Comparison of ENCODE assay signal across 11 cellular contexts in genomic region chr2:241724259-241724974, GRCh38. TPM values are rescaled to one million over a fixed set of nuclear protein-coding genes. Genes with fewer than 3 reads are reported as not detected.
DNase-seq lines count a peak whose midpoint lies in the region; ATAC-seq and TF ChIP-seq lines count a peak whose summit lies in the region.
"Had no signal": no experiment of that assay in that cellular context is flagged by ENCODE, and none has a peak within 500 bp of the region (broad histone marks: within the 10 kb centered on the region; RNA-seq: fewer than 3 reads in every experiment).

No MANE protein-coding gene starts in this region.

- no peak overlapping the region for H3K27ac ChIP-seq in heart left ventricle
- peak overlapping the region; percentile 49 for H3K27ac ChIP-seq in KOPT-K1 (ENCODE audit: low read depth, low read length, poor library complexity, severe bottlenecking)
- no peak overlapping the region for H3K27ac ChIP-seq in psoas muscle
- H3K27ac ChIP-seq: coronary artery, thyroid gland had no signal

- DNase-seq in heart left ventricle (peak in 1 of 5 donors; percentile 23), cardiac septum (ENCODE audit: low spot score) (no peak), cardiac fibroblast (ENCODE audit: low read depth in 2 of 2) (no peak), psoas muscle (no peak), dedifferentiated amniotic fluid mesenchymal stem cell (ENCODE audit: extremely low spot score) (no peak)
- no peak for DNase-seq in activated CD4-positive, CD25-positive, alpha-beta regulatory T cell (lab: John Stamatoyannopoulos, UW)
- DNase-seq: Caco-2, thyroid gland had no signal

- H3K36me3 ChIP-seq in heart left ventricle (peaks cover 0 to 63% (median 44%) of the 10 kb centered on the region in 9 donors), KOPT-K1 (ENCODE audit: insufficient read depth, low read length) (peaks cover 77% of the 10 kb centered on the region), psoas muscle (ENCODE audit: insufficient read depth in 1 of 2, low read depth in 1 of 2) (peaks cover 4 to 68% of the 10 kb centered on the region in 2 donors)

- WGBS in heart left ventricle, 4 donors: 92 to 95% (median 94%) methylated on average over 32 to 41 of the region's 41 CpGs
- 91 to 93% (median 93%) methylated on average over 41 of the region's 41 CpGs for WGBS in psoas muscle, 3 donors

- H3K9me3 ChIP-seq in heart left ventricle (peaks cover 0 to 5% (median 0%) of the 10 kb centered on the region in 12 donors), KOPT-K1 (ENCODE audit: insufficient read depth, low read length, poor library complexity, severe bottlenecking) (no peaks in the 10 kb centered on the region), psoas muscle (no peaks in the 10 kb centered on the region)
- H3K9me3 ChIP-seq: thyroid gland had no signal

- H3K4me1 ChIP-seq in heart left ventricle (peaks cover 0 to 17% (median 0%) of the 10 kb centered on the region in 12 donors), psoas muscle (peaks cover 16% of the 10 kb centered on the region)
- H3K4me1 ChIP-seq: Caco-2, thyroid gland had no signal

- H3K27me3 ChIP-seq in heart left ventricle: no peaks in the 10 kb centered on the region
- H3K27me3 ChIP-seq in psoas muscle (ENCODE audit: insufficient read depth in 3 of 3, low read length in 2 of 3): no peaks in the 10 kb centered on the region
- H3K27me3 ChIP-seq: thyroid gland had no signal

- ATAC-seq in heart left ventricle (no peak), psoas muscle (no peak), GM18861 (IDR thresholded peaks at IDR 0.05; ENCODE audit: unreplicated experiment) (no peak)

- intact Hi-C loops in heart left ventricle (cut with DNase I) (no loop called here), cardiac septum (cut with DNase I) (no loop called here), psoas muscle (cut with DNase I) (no loop called here)

- H3K4me3 ChIP-seq in heart left ventricle: no peak overlapping the region
- H3K4me3 ChIP-seq in cardiac fibroblast (replicated peaks in 1 of 2; ENCODE audit: low read depth in 2 of 2, low read length in 2 of 2): no peak overlapping the region
- no peak overlapping the region for H3K4me3 ChIP-seq in psoas muscle
- H3K4me3 ChIP-seq: coronary artery, thyroid gland had no signal

- peak in 9 of 12 donors; percentile 14 to 41 (median 36) for TF ChIP-seq CTCF in heart left ventricle (IDR thresholded peaks at IDR 0.05)
- TF ChIP-seq CTCF in cardiac fibroblast (IDR thresholded peaks at IDR 0.05; ENCODE audit: low read depth, low read length): peak; percentile 29
- peak; percentile 29 for TF ChIP-seq CTCF in psoas muscle (IDR thresholded peaks at IDR 0.05)

- no peak for TF ChIP-seq POLR2A in heart left ventricle (IDR thresholded peaks at IDR 0.05)

RNA-seq across cellular contexts. Expression of gene D2HGDH, which starts 10.0 kb away (rescaled TPM):
- total RNA-seq in heart left ventricle (10 to 100 TPM in 8 of 9 donors, 1 to 10 TPM in 1; 9.2 to 24.1 (median 20.9) TPM), cardiac septum (15.7 TPM), psoas muscle (10 to 100 TPM; 20.3 to 31.0 (median 23.6) TPM)
- polyA plus RNA-seq in heart left ventricle (10 to 100 TPM in 1 of 2 donors, 1 to 10 TPM in 1; 7.6 to 19.8 TPM), psoas muscle (10 to 100 TPM; 14.1 to 15.6 (median 14.9) TPM)

RNA-seq across cellular contexts. Expression of gene ING5, which starts 22.6 kb away (rescaled TPM):
- total RNA-seq in heart left ventricle (10 to 100 TPM; 11.8 to 29.3 (median 18.2) TPM), cardiac septum (14.9 TPM), psoas muscle (10 to 100 TPM; 16.7 to 20.5 (median 17.9) TPM)
- polyA plus RNA-seq in heart left ventricle (10 to 100 TPM; 18.0 to 27.5 TPM), psoas muscle (10 to 100 TPM; 14.5 to 25.4 (median 22.9) TPM)

RNA-seq across cellular contexts. Expression of gene DTYMK, which starts 37.8 kb away (rescaled TPM):
- total RNA-seq in heart left ventricle (10 to 100 TPM in 2 of 9 donors, 1 to 10 TPM in 7; 7.5 to 21.0 (median 8.5) TPM), cardiac septum (10.5 TPM), psoas muscle (1 to 10 TPM; 6.4 to 8.5 (median 6.7) TPM)
- polyA plus RNA-seq in heart left ventricle (10 to 100 TPM in 1 of 2 donors, 1 to 10 TPM in 1; 9.7 to 19.6 TPM), psoas muscle (10 to 100 TPM in 2 of 3 donors, 1 to 10 TPM in 1; 8.1 to 24.6 (median 20.0) TPM)

RNA-seq across cellular contexts. Expression of gene GAL3ST2, which starts 52.2 kb away (rescaled TPM):
- 1 to 10 TPM in 1 of 9 donors, under 1 TPM in 1, not detected in 7; 0.21 to 1.7 TPM for total RNA-seq in heart left ventricle
- not detected for polyA plus RNA-seq in heart left ventricle
- total RNA-seq in cardiac septum: not detected
- total RNA-seq in psoas muscle: under 1 TPM in 1 of 4 donors, not detected in 3; 0.16 TPM
- under 1 TPM in 1 of 3 donors, not detected in 2; 0.14 TPM for polyA plus RNA-seq in psoas muscle
- total RNA-seq: thyroid gland had no signal
